5 cellular contexts compared by ENCODE assay signal in the genomic region with DNA sequence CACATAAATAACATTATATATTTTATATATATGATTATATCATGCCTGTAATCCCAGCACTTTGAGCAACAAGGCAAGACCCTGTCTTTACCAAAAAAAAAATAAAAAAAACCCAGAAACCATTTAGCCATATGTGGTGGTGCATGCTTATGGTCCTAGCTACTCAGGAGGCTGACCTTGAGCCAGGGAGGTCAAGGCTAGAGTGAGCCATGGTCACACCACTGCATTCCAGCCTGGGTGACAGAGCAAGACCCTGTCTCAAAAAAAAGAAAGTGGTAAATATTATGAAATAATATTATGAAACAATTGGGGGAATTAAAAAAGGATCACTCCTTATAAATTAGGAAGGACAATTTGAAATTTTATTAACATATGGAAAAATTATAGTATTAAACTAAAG.
"Had no signal": no experiment of that assay in that cellular context is flagged by ENCODE, and none has a peak within 500 bp of the region (broad histone marks: within the 10 kb centered on the region; RNA-seq: fewer than 3 reads in every experiment).

No MANE protein-coding gene starts in this region.

- FAIRE-seq: K562 had no signal

- DNase-seq: IMR-90, KBM-7, KG1 had no signal

- H3K27ac ChIP-seq: HL-60 had no signal

- H3K4me3 ChIP-seq: K562 had no signal

- ATAC-seq: K562 had no signal
